ENCODE assay signal across 1 cellular context in the genomic region with DNA sequence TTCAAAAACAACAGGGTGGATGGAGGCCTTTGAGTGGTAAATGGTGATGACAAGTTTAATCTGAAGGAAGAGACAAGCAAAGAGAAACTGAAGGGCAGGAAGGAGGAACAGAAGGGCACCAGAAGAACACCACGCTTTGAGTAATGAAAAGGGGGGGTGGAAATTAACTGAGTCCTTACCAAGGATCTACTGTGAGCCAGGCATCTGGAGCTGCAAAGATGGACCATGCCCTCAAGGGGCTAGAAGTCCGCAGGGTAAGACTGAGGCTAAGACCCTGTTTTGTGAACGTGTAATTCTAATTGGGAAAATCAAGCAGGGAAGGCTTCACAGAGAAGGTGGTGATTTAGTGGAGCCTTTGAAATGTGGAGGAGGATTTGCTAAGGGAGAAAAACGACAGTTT.
TF ChIP-seq lines count a peak whose summit lies in the region.

No MANE protein-coding gene starts in this region.

TF ChIP-seq in endothelial cell of umbilical vein, 7 proteins besides CTCF, POLR2A, EP300 and RAD21 (continued from another document):
- TF ChIP-seq JUN (IDR thresholded peaks at IDR 0.05; ENCODE audit: borderline replicate concordance, insufficient read depth, insufficient read length, low read depth), result no peak
TF ChIP-seq in endothelial cell of umbilical vein: peak in this region for 0.
